ENCODE assay signal across 13 cellular contexts in genomic region chr2:43070039-43070438, GRCh38.
A peak's percentile ranks its signal among the peaks of the same experiment; 100 is the strongest.
DNase-seq lines count a peak whose midpoint lies in the region; ATAC-seq, FAIRE-seq and TF ChIP-seq lines count a peak whose summit lies in the region.
"Had no signal": no experiment of that assay in that cellular context is flagged by ENCODE, and none has a peak within 500 bp of the region (broad histone marks: within the 10 kb centered on the region; RNA-seq: fewer than 3 reads in every experiment).

No MANE protein-coding gene starts in this region.

- no peak overlapping the region for H2AFZ ChIP-seq in PC-9

- H4K20me1 ChIP-seq in PC-9 (ENCODE audit: insufficient read depth) = no peaks in the 10 kb centered on the region

- H3K9me2 ChIP-seq in PC-9 (ENCODE audit: insufficient read depth) = no peaks in the 10 kb centered on the region

- H3K4me3 ChIP-seq in BE2C (ENCODE audit: low read depth, low read length) (no peak overlapping the region), PC-9 (no peak overlapping the region), heart right ventricle (no peak overlapping the region), pancreas (no peak overlapping the region)

- peaks cover 21% of the 10 kb centered on the region for H3K79me2 ChIP-seq in PC-9 (ENCODE audit: low read depth)

- H3K27me3 ChIP-seq in BE2C (no peaks in the 10 kb centered on the region), PC-9 (ENCODE audit: insufficient read depth, low read depth) (no peaks in the 10 kb centered on the region), heart right ventricle (no peaks in the 10 kb centered on the region), pancreas (no peaks in the 10 kb centered on the region)
- H3K27me3 ChIP-seq: neutrophil had no signal

- H3K9me3 ChIP-seq in BE2C = no peaks in the 10 kb centered on the region
- H3K9me3 ChIP-seq in PC-9 (ENCODE audit: insufficient read depth, low read depth) = no peaks in the 10 kb centered on the region
- no peaks in the 10 kb centered on the region for H3K9me3 ChIP-seq in heart right ventricle
- H3K9me3 ChIP-seq in pancreas = no peaks in the 10 kb centered on the region
- H3K9me3 ChIP-seq: neutrophil had no signal

- CTCF ChIA-PET in PC-9 (lab: Charles Lee) = interaction anchor here (0.5 to 1.2 kb wide), 10 partner anchors 11 to 122 kb away, joined by 3 to 9 read pairs (median 3); no protein-coding TSS in a partner anchor

- no peak for FAIRE-seq in pancreas (lab: Jason Lieb, UNC)

- BruUV-seq in PC-9 (replicated peaks; lab: Mats Ljungman, UMichigan) = no TSS peak

- ATAC-seq in heart right ventricle (peak; percentile 48 to 81 (median 68)), pancreas (peak in 3 of 4 donors; percentile 48 to 71 (median 63)), HG02642 (IDR thresholded peaks at IDR 0.05; ENCODE audit: poor library complexity, unreplicated experiment) (no peak)

- H3K36me3 ChIP-seq in BE2C = no peaks in the 10 kb centered on the region
- H3K36me3 ChIP-seq in PC-9 (ENCODE audit: low read depth) = no peaks in the 10 kb centered on the region
- no peaks in the 10 kb centered on the region for H3K36me3 ChIP-seq in heart right ventricle
- H3K36me3 ChIP-seq in pancreas = no peaks in the 10 kb centered on the region
- H3K36me3 ChIP-seq: neutrophil had no signal

- H3K27ac ChIP-seq in PC-9 (peak overlapping the region; percentile 93), heart right ventricle (peak overlapping the region in 8 of 10 donors; percentile 4 to 95 (median 68)), pancreas (no peak overlapping the region)
- H3K27ac ChIP-seq: neutrophil had no signal

- WGBS in heart right ventricle, 2 donors = 41 to 43% methylated on average over 4 of the region's 4 CpGs
- 81 to 84% methylated on average over 4 of the region's 4 CpGs for WGBS in pancreas, 2 donors

- H3F3A ChIP-seq in PC-9 (ENCODE audit: insufficient read depth, low read depth) = peaks cover 60% of the 10 kb centered on the region

- H3K4me1 ChIP-seq in BE2C (peaks cover 36% of the 10 kb centered on the region), PC-9 (replicated peaks; ENCODE audit: insufficient read depth) (peaks cover 84% of the 10 kb centered on the region), heart right ventricle (peaks cover 38 to 65% (median 52%) of the 10 kb centered on the region in 9 donors), pancreas (peaks cover 0 to 12% (median 0%) of the 10 kb centered on the region in 3 donors)

- intact Hi-C loops in PC-9 (cut with micrococcal nuclease; ENCODE audit: unreplicated experiment) (loop anchor here (1.0 to 5.0 kb wide), 7 partner anchors 17 to 1138 kb away; partner anchors contain the start of gene ZFP36L2), heart right ventricle (cut with DNase I) (loop anchor here in 1 of 10 donors (5.0 kb wide), 3 partner anchors 38 to 157 kb away; partner anchors contain the start of gene ZFP36L2), pancreas (cut with DNase I) (no loop called here)

- TF ChIP-seq CTCF in BE2C (IDR thresholded peaks at IDR 0.05; ENCODE audit: low read depth, low read length) (no peak), PC-9 (conservative IDR thresholded peaks at IDR 0.05) (no peak; the same call in 1 of the 2 replicates), heart right ventricle (IDR thresholded peaks at IDR 0.05) (peak in 2 of 9 donors; percentile 5 to 24), pancreas (IDR thresholded peaks at IDR 0.05) (no peak)

- DNase-seq in BE2C (peak; percentile 70), PC-9 (peak; percentile 94 to 98), heart right ventricle (peak; percentile 78 to 89), pancreas (peak in 1 of 6 donors; percentile 61), iPS-NIHi7 (ENCODE audit: extremely low spot score) (no peak), NCI-H1694 treated with DMSO at 0.1 percent for 48 hours (lab: John Stamatoyannopoulos, UW) (no peak)
- DNase-seq in effector CD4-positive, alpha-beta T cell = no peak
- DNase-seq: activated T-cell treated with anti-CD3 and anti-CD28 coated beads, Interleukin-2, amount 50 U/mL, for 48 hours; DMS 273 treated with DMSO at 0.1 percent for 48 hours; effector CD8-positive, alpha-beta T cell; SW 1271 had no signal

- POLR2A ChIA-PET in PC-9 (lab: Charles Lee; ENCODE audit: unreplicated experiment) = interaction anchor here (0.5 to 0.6 kb wide), 4 partner anchors 33 to 868 kb away, joined by 3 to 16 read pairs (median 5); no protein-coding TSS in a partner anchor

- H3K4me2 ChIP-seq in PC-9 = peak overlapping the region; percentile 74

Comparison
In these comparisons a context has a peak if more than half of its experiments do, and no peak if none do; other contexts are left out.
1. DNase-seq: peak in BE2C (single experiment), PC-9 (2 of 2) and heart right ventricle (2 of 2); none in effector CD4-positive, alpha-beta T cell (single experiment), iPS-NIHi7 (single experiment) and NCI-H1694 treated with DMSO at 0.1 percent for 48 hours (single experiment).
2. H3K27ac ChIP-seq: peak in PC-9 (single experiment) and heart right ventricle (8 of 10); none in pancreas (0 of 4).